Comparison of ENCODE assay signal across 1 cellular context in genomic region chr2:10285191-10285577, GRCh38.
TF ChIP-seq lines count a peak whose summit lies in the region.

No MANE protein-coding gene starts in this region.

TF ChIP-seq in HepG2, 621 proteins besides CTCF, POLR2A, EP300 and RAD21 (continued from another document):
- TF ChIP-seq NR2F6 (IDR thresholded peaks at IDR 0.05) (no peak), NR2F6 (CRISPR knock-in tag; IDR thresholded peaks at IDR 0.05) (no peak), ZNF749 (CRISPR knock-in tag; IDR thresholded peaks at IDR 0.05; ENCODE audit: borderline replicate concordance) (0 out of 2 replicates have a peak, but pooled peaks have one; percentile 2), ZNF549 (CRISPR knock-in tag; IDR thresholded peaks at IDR 0.05) (no peak)
- TF ChIP-seq, protein P1, sequence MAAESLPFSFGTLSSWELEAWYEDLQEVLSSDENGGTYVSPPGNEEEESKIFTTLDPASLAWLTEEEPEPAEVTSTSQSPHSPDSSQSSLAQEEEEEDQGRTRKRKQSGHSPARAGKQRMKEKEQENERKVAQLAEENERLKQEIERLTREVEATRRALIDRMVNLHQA (CRISPR knock-in tag; IDR thresholded peaks at IDR 0.05): no peak
- TF ChIP-seq, protein P2, sequence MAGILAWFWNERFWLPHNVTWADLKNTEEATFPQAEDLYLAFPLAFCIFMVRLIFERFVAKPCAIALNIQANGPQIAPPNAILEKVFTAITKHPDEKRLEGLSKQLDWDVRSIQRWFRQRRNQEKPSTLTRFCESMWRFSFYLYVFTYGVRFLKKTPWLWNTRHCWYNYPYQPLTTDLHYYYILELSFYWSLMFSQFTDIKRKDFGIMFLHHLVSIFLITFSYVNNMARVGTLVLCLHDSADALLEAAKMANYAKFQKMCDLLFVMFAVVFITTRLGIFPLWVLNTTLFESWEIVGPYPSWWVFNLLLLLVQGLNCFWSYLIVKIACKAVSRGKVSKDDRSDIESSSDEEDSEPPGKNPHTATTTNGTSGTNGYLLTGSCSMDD (CRISPR knock-in tag; IDR thresholded peaks at IDR 0.05): no peak
- TF ChIP-seq, protein P3, sequence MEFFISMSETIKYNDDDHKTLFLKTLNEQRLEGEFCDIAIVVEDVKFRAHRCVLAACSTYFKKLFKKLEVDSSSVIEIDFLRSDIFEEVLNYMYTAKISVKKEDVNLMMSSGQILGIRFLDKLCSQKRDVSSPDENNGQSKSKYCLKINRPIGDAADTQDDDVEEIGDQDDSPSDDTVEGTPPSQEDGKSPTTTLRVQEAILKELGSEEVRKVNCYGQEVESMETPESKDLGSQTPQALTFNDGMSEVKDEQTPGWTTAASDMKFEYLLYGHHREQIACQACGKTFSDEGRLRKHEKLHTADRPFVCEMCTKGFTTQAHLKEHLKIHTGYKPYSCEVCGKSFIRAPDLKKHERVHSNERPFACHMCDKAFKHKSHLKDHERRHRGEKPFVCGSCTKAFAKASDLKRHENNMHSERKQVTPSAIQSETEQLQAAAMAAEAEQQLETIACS (CRISPR knock-in tag; IDR thresholded peaks at IDR 0.05): no peak
